Comparison of ENCODE assay signal across 18 cellular contexts in genomic region chr2:68995911-68996310, GRCh38. TPM values are rescaled to one million over a fixed set of nuclear protein-coding genes. Genes with fewer than 3 reads are reported as not detected.
DNase-seq lines count a peak whose midpoint lies in the region; ATAC-seq, FAIRE-seq and TF ChIP-seq lines count a peak whose summit lies in the region.
"Had no signal": no experiment of that assay in that cellular context is flagged by ENCODE, and none has a peak within 500 bp of the region (broad histone marks: within the 10 kb centered on the region; RNA-seq: fewer than 3 reads in every experiment).

No MANE protein-coding gene starts in this region.

- no peaks in the 10 kb centered on the region for H3K36me3 Mint-ChIP-seq in chondrocyte (ENCODE audit: low read depth)
- H3K36me3 Mint-ChIP-seq: CD14-positive monocyte; CD8-positive, alpha-beta T cell had no signal

- H3K27ac Mint-ChIP-seq in chondrocyte (ENCODE audit: unreplicated experiment): peak overlapping the region; percentile 84
- H3K27ac Mint-ChIP-seq: CD14-positive monocyte; CD8-positive, alpha-beta T cell; GM23338 had no signal

- H3K9me3 ChIP-seq in HepG2 (ENCODE audit: low read length): no peaks in the 10 kb centered on the region
- no peaks in the 10 kb centered on the region for H3K9me3 ChIP-seq in right lobe of liver

- no peaks in the 10 kb centered on the region for H3K27me3 Mint-ChIP-seq in chondrocyte (ENCODE audit: low read depth)

- H3K9me3 Mint-ChIP-seq in chondrocyte (ENCODE audit: low read depth): no peaks in the 10 kb centered on the region
- H3K9me3 Mint-ChIP-seq: CD8-positive, alpha-beta T cell; GM23338 had no signal

- peaks cover 38% of the 10 kb centered on the region for H3K4me1 Mint-ChIP-seq in chondrocyte (ENCODE audit: low read depth)
- H3K4me1 Mint-ChIP-seq: CD14-positive monocyte, GM23338 had no signal

- no peak overlapping the region for H3K9ac ChIP-seq in HepG2 (ENCODE audit: insufficient read depth, low read depth, low read length)

- WGBS in HepG2 (ENCODE audit: low lambda C conversion rate): 2% methylated on average over 3 of the region's 3 CpGs
- 46% methylated on average over 3 of the region's 3 CpGs for WGBS in right lobe of liver (ENCODE audit: insufficient coverage, low coverage, low lambda C conversion rate, missing lambda C conversion rate)

- FAIRE-seq in HepG2 (lab: Jason Lieb, UNC): no peak
- FAIRE-seq: G401.6, GM12891 had no signal

- H2AFZ ChIP-seq in HepG2 (ENCODE audit: low read length): no peak overlapping the region
- H2AFZ ChIP-seq: GM23338 had no signal

- no peak overlapping the region for H3K4me3 ChIP-seq in HepG2 (replicated peaks in 1 of 3; ENCODE audit: insufficient read depth in 1 of 3, low read depth in 2 of 3, low read length in 3 of 3)
- no peak overlapping the region for H3K4me3 ChIP-seq in right lobe of liver
- H3K4me3 ChIP-seq: GM23338 had no signal

- H3K36me3 ChIP-seq in HepG2 (replicated peaks in 1 of 2; ENCODE audit: control insufficient read depth in 1 of 2, insufficient read depth in 2 of 2, low read length in 2 of 2) (no peaks in the 10 kb centered on the region), right lobe of liver (no peaks in the 10 kb centered on the region)

- no peaks in the 10 kb centered on the region for H3K79me2 ChIP-seq in HepG2 (ENCODE audit: insufficient read depth, low read length)

- CTCF ChIA-PET in HepG2 (lab: Yijun Ruan, JAX; ENCODE audit: low intra/inter-chr PET ratio, low total read pairs): no interaction called here

- H3K27me3 ChIP-seq in HepG2 (ENCODE audit: control insufficient read depth in 1 of 2, insufficient read depth in 2 of 2, low read length in 2 of 2): peaks cover 0 to 6% of the 10 kb centered on the region in 2 experiments; a peak in 1 of 5 replicates
- H3K27me3 ChIP-seq in right lobe of liver: no peaks in the 10 kb centered on the region

- no peaks in the 10 kb centered on the region for H4K20me1 ChIP-seq in HepG2 (ENCODE audit: insufficient read depth, low read length)

- in situ Hi-C loops in HepG2 (cut with HindIII; ENCODE audit: extremely low pct_ligation_motif_present, low pct_unique_long_range_greater_than_20kb): no loop called here

- no peak overlapping the region for H3K4me2 ChIP-seq in HepG2 (ENCODE audit: low read depth, low read length)
- H3K4me2 ChIP-seq: GM23338 had no signal

- peak overlapping the region; percentile 35 for H3K4me3 Mint-ChIP-seq in chondrocyte (ENCODE audit: unreplicated experiment)
- H3K4me3 Mint-ChIP-seq: CD14-positive monocyte; CD8-positive, alpha-beta T cell; GM23338 had no signal

- H3K4me1 ChIP-seq in HepG2 (ENCODE audit: insufficient read depth, low read length) (peaks cover 26% of the 10 kb centered on the region), right lobe of liver (no peaks in the 10 kb centered on the region)

- no peak for TF ChIP-seq RAD21 in HepG2 (CRISPR knock-in tag; IDR thresholded peaks at IDR 0.05)

- TF ChIP-seq CTCF in HepG2 (CRISPR knock-in tag; IDR thresholded peaks at IDR 0.05) (no peak), right lobe of liver (IDR thresholded peaks at IDR 0.05) (no peak), chondrocyte (IDR thresholded peaks at IDR 0.05) (no peak)

- ATAC-seq in HepG2 (no peak), right lobe of liver (no peak), HG03457 (IDR thresholded peaks at IDR 0.05; ENCODE audit: unreplicated experiment) (no peak), HG03378 (IDR thresholded peaks at IDR 0.05; ENCODE audit: unreplicated experiment) (no peak)
- ATAC-seq: CD8-positive, alpha-beta T cell; GM23338 had no signal

- TF ChIP-seq EP300 in HepG2 (IDR thresholded peaks at IDR 0.05; ENCODE audit: low read depth in 2 of 2, low read length in 2 of 2) (no peak), HepG2 (CRISPR knock-in tag; IDR thresholded peaks at IDR 0.05; ENCODE audit: borderline replicate concordance) (no peak)

- H3K27ac ChIP-seq in HepG2 (ENCODE audit: extremely low read length, insufficient read depth, low read length) (no peak overlapping the region), right lobe of liver (no peak overlapping the region)

- intact Hi-C loops in HepG2 (cut with micrococcal nuclease; ENCODE audit: unreplicated experiment): no loop called here
- intact Hi-C loops in right lobe of liver (cut with DNase I): no loop called here

- TF ChIP-seq POLR2A in HepG2 (IDR thresholded peaks at IDR 0.05; ENCODE audit: insufficient read depth in 1 of 2, low read depth in 2 of 2, low read length in 2 of 2) (no peak), right lobe of liver (IDR thresholded peaks at IDR 0.05) (no peak)

- no TSS peak for BruUV-seq in HepG2 (replicated peaks; lab: Mats Ljungman, UMichigan)

- POLR2A ChIA-PET in HepG2 (lab: Yijun Ruan, JAX): no interaction called here

- DNase-seq in HepG2 (ENCODE audit: low spot score) (peak; percentile 40), right lobe of liver (no peak), NCI-H2227 (lab: John Stamatoyannopoulos, UW; ENCODE audit: unreplicated experiment) (peak; percentile 22), chondrocyte (ENCODE audit: low spot score) (no peak), D341Med (ENCODE audit: low spot score) (no peak)
- DNase-seq: CD8-positive, alpha-beta T cell; COR-L47; H7 had no signal

RNA-seq across cellular contexts. Expression of gene ANTXR1, which starts 17.1 kb away (rescaled TPM):
- total RNA-seq in HepG2 (2016; rRNA removed; fragmentation: Illumina TruSeq; extraction: Trizol) (9.2 and 12.7 TPM in 2 replicates), right lobe of liver (1 to 10 TPM; 1.1 to 4.1 (median 2.9) TPM), chondrocyte (207 to 351 TPM (median 347 TPM) in 3 replicates)
- total RNA-seq in HepG2 (2016; cell fraction: cytosol; rRNA removed; fragmentation: Illumina TruSeq; extraction: Trizol; ENCODE audit: low read depth): 1.9 and 2.4 TPM in 2 replicates
- total RNA-seq in HepG2 (2016; cell fraction: insoluble cytoplasmic fraction; rRNA removed; fragmentation: Illumina TruSeq; extraction: Trizol): 7.7 and 13.3 TPM in 2 replicates
- 8.7 TPM in 2 replicates for total RNA-seq in HepG2 (2016; cell fraction: membrane; rRNA removed; fragmentation: Illumina TruSeq; extraction: Trizol)
- 25.0 and 27.3 TPM in 2 replicates for total RNA-seq in HepG2 (2016; cell fraction: nucleus; rRNA removed; fragmentation: Illumina TruSeq; extraction: Trizol)
- polyA plus RNA-seq in HepG2 (2011; rRNA removed): 3.6 and 4.5 TPM in 2 replicates
- 2.8 and 3.6 TPM in 2 replicates for polyA plus RNA-seq in HepG2 (2011; cell fraction: cytosol; rRNA removed)
- polyA plus RNA-seq in HepG2 (2011; cell fraction: nucleus; rRNA removed): 4.9 and 6.2 TPM in 2 replicates
- 5.4 and 5.7 TPM in 2 replicates for polyA plus RNA-seq in HepG2 (2012)
- 2.8 TPM in 2 replicates for polyA plus RNA-seq in HepG2 (2016; cell fraction: cytosol; fragmentation: Illumina TruSeq; extraction: Trizol; ENCODE audit: low read depth)
- 13.7 and 15.0 TPM in 2 replicates for polyA plus RNA-seq in HepG2 (2016; cell fraction: insoluble cytoplasmic fraction; fragmentation: Illumina TruSeq; extraction: Trizol; ENCODE audit: low read depth)
- polyA plus RNA-seq in HepG2 (2016; cell fraction: membrane; fragmentation: Illumina TruSeq; extraction: Trizol; ENCODE audit: low read depth): 7.6 and 7.7 TPM in 2 replicates
- polyA plus RNA-seq in HepG2 (2016; cell fraction: nucleus; fragmentation: Illumina TruSeq; extraction: Trizol; ENCODE audit: insufficient read depth, low read depth): 30.8 and 33.8 TPM in 2 replicates
- polyA minus RNA-seq in HepG2 (2011; rRNA and poly(A)+ RNA removed; ENCODE audit: low replicate concordance): 9.6 and 50.4 TPM in 2 replicates
- 5.2 and 6.2 TPM in 2 replicates for polyA minus RNA-seq in HepG2 (2011; cell fraction: cytosol; rRNA and poly(A)+ RNA removed)
- polyA minus RNA-seq in HepG2 (2011; cell fraction: nucleus; rRNA and poly(A)+ RNA removed): 12.5 and 14.8 TPM in 2 replicates
- total RNA-seq: CD8-positive, alpha-beta T cell had no signal
- polyA plus RNA-seq: CD14-positive monocyte had no signal

RNA-seq across cellular contexts. Expression of gene GKN1, which starts 21.5 kb away (rescaled TPM):
- total RNA-seq in HepG2 (2016; rRNA removed; fragmentation: Illumina TruSeq; extraction: Trizol) (not detected in 2 replicates), right lobe of liver (not detected), chondrocyte (0.37 TPM in 1 of 3 replicates, not detected in the others)
- total RNA-seq in HepG2 (2016; cell fraction: cytosol; rRNA removed; fragmentation: Illumina TruSeq; extraction: Trizol; ENCODE audit: low read depth): not detected in 2 replicates
- not detected in 2 replicates for total RNA-seq in HepG2 (2016; cell fraction: insoluble cytoplasmic fraction; rRNA removed; fragmentation: Illumina TruSeq; extraction: Trizol)
- total RNA-seq in HepG2 (2016; cell fraction: membrane; rRNA removed; fragmentation: Illumina TruSeq; extraction: Trizol): not detected in 2 replicates
- total RNA-seq in HepG2 (2016; cell fraction: nucleus; rRNA removed; fragmentation: Illumina TruSeq; extraction: Trizol): not detected in 2 replicates
- not detected in 2 replicates for polyA plus RNA-seq in HepG2 (2011; rRNA removed)
- not detected in 2 replicates for polyA plus RNA-seq in HepG2 (2011; cell fraction: cytosol; rRNA removed)
- not detected in 2 replicates for polyA plus RNA-seq in HepG2 (2011; cell fraction: nucleus; rRNA removed)
- polyA plus RNA-seq in HepG2 (2012): not detected in 2 replicates
- not detected in 2 replicates for polyA plus RNA-seq in HepG2 (2016; cell fraction: cytosol; fragmentation: Illumina TruSeq; extraction: Trizol; ENCODE audit: low read depth)
- polyA plus RNA-seq in HepG2 (2016; cell fraction: insoluble cytoplasmic fraction; fragmentation: Illumina TruSeq; extraction: Trizol; ENCODE audit: low read depth): not detected in 2 replicates
- polyA plus RNA-seq in HepG2 (2016; cell fraction: membrane; fragmentation: Illumina TruSeq; extraction: Trizol; ENCODE audit: low read depth): not detected in 2 replicates
- polyA plus RNA-seq in HepG2 (2016; cell fraction: nucleus; fragmentation: Illumina TruSeq; extraction: Trizol; ENCODE audit: insufficient read depth, low read depth): not detected in 2 replicates
- not detected in 2 replicates for polyA minus RNA-seq in HepG2 (2011; rRNA and poly(A)+ RNA removed; ENCODE audit: low replicate concordance)
- not detected in 2 replicates for polyA minus RNA-seq in HepG2 (2011; cell fraction: cytosol; rRNA and poly(A)+ RNA removed)
- polyA minus RNA-seq in HepG2 (2011; cell fraction: nucleus; rRNA and poly(A)+ RNA removed): not detected in 2 replicates
- total RNA-seq: A172; CD8-positive, alpha-beta T cell; Daoy; GM23338; H7; HT1080 had no signal
- polyA plus RNA-seq: BJ, CD14-positive monocyte, GM23338 had no signal

RNA-seq across cellular contexts. Expression of gene GKN2, which starts 43.2 kb away (rescaled TPM):
- total RNA-seq in HepG2 (2016; rRNA removed; fragmentation: Illumina TruSeq; extraction: Trizol) (not detected in 2 replicates), right lobe of liver (not detected), chondrocyte (not detected in 3 replicates)
- total RNA-seq in HepG2 (2016; cell fraction: cytosol; rRNA removed; fragmentation: Illumina TruSeq; extraction: Trizol; ENCODE audit: low read depth): not detected in 2 replicates
- not detected in 2 replicates for total RNA-seq in HepG2 (2016; cell fraction: insoluble cytoplasmic fraction; rRNA removed; fragmentation: Illumina TruSeq; extraction: Trizol)
- not detected in 2 replicates for total RNA-seq in HepG2 (2016; cell fraction: membrane; rRNA removed; fragmentation: Illumina TruSeq; extraction: Trizol)
- not detected in 2 replicates for total RNA-seq in HepG2 (2016; cell fraction: nucleus; rRNA removed; fragmentation: Illumina TruSeq; extraction: Trizol)
- not detected in 2 replicates for polyA plus RNA-seq in HepG2 (2011; rRNA removed)
- not detected in 2 replicates for polyA plus RNA-seq in HepG2 (2011; cell fraction: cytosol; rRNA removed)
- polyA plus RNA-seq in HepG2 (2011; cell fraction: nucleus; rRNA removed): not detected in 2 replicates
- polyA plus RNA-seq in HepG2 (2012): not detected in 2 replicates
- not detected in 2 replicates for polyA plus RNA-seq in HepG2 (2016; cell fraction: cytosol; fragmentation: Illumina TruSeq; extraction: Trizol; ENCODE audit: low read depth)
- polyA plus RNA-seq in HepG2 (2016; cell fraction: insoluble cytoplasmic fraction; fragmentation: Illumina TruSeq; extraction: Trizol; ENCODE audit: low read depth): not detected in 2 replicates
- polyA plus RNA-seq in HepG2 (2016; cell fraction: membrane; fragmentation: Illumina TruSeq; extraction: Trizol; ENCODE audit: low read depth): not detected in 2 replicates
- not detected in 2 replicates for polyA plus RNA-seq in HepG2 (2016; cell fraction: nucleus; fragmentation: Illumina TruSeq; extraction: Trizol; ENCODE audit: insufficient read depth, low read depth)
- polyA minus RNA-seq in HepG2 (2011; rRNA and poly(A)+ RNA removed; ENCODE audit: low replicate concordance): not detected in 2 replicates
- not detected in 2 replicates for polyA minus RNA-seq in HepG2 (2011; cell fraction: cytosol; rRNA and poly(A)+ RNA removed)
- polyA minus RNA-seq in HepG2 (2011; cell fraction: nucleus; rRNA and poly(A)+ RNA removed): not detected in 2 replicates
- total RNA-seq: CD8-positive, alpha-beta T cell; GM23338; H7; HT1080 had no signal
- polyA plus RNA-seq: BJ, CD14-positive monocyte, GM23338 had no signal

Comparison
In these comparisons a context has a peak if more than half of its experiments do, and no peak if none do; other contexts are left out.
1. DNase-seq: peak in HepG2 (single experiment) and NCI-H2227 (single experiment); none in right lobe of liver (0 of 3), chondrocyte (single experiment) and D341Med (single experiment).